22 cellular contexts compared by ENCODE assay signal in genomic region chr1:4698911-4699310, GRCh38. TPM values are rescaled to one million over a fixed set of nuclear protein-coding genes. Genes with fewer than 3 reads are reported as not detected.
"Had no signal": no experiment of that assay in that cellular context is flagged by ENCODE, and none has a peak within 500 bp of the region (broad histone marks: within the 10 kb centered on the region; RNA-seq: fewer than 3 reads in every experiment).

No MANE protein-coding gene starts in this region.

- H3K36me3 ChIP-seq: ascending aorta, MG63 had no signal

- H3K27me3 Mint-ChIP-seq: activated CD8-positive, alpha-beta T cell treated with anti-CD3 and anti-CD28 coated beads for 36 hours; activated naive CD4-positive, alpha-beta T cell treated with anti-CD3 and anti-CD28 coated beads, Interleukin-2, amount 50 U/mL, for 24 hours had no signal

- H3K27me3 ChIP-seq: ascending aorta, MG63 had no signal

- H3K9me3 ChIP-seq: ascending aorta, MG63 had no signal

- H3K27ac ChIP-seq: ascending aorta, KMS-11 had no signal

- H3K9me3 Mint-ChIP-seq: activated CD8-positive, alpha-beta T cell treated with anti-CD3 and anti-CD28 coated beads for 36 hours; activated naive CD4-positive, alpha-beta T cell treated with anti-CD3 and anti-CD28 coated beads, Interleukin-2, amount 50 U/mL, for 24 hours; activated T-cell treated with anti-CD3 and anti-CD28 coated beads, Interleukin-2, amount 50 U/mL, for 72 hours; activated T-helper 2 cell treated with anti-CD3 and anti-CD28 coated beads, Interferon-gamma antibody, Interleukin-2, Interleukin-4, amounts not matched to agents 10 μg/mL and 5 μg/mL and 100 μg/mL, durations not matched to agents 14 hours and 24 hours and 36 hours; T-helper 1 cell treated with Interleukin-12 subunit alpha and Interleukin-12 subunit beta and Interleukin-4 antibody, amounts not matched to agents 30 μg/mL and 1 μg/mL, for 36 hours had no signal

- ATAC-seq: activated CD4-positive, CD25-positive, alpha-beta regulatory T cell treated with anti-CD3 and anti-CD28 coated beads, Interleukin-2, amount 50 U/mL, for 24 hours; activated CD8-positive, alpha-beta T cell treated with anti-CD3 and anti-CD28 coated beads for 36 hours; activated T-cell treated with anti-CD3 and anti-CD28 coated beads, Interleukin-2, amount 50 U/mL, for 72 hours; PC-3 had no signal

- H3K4me3 Mint-ChIP-seq: activated CD8-positive, alpha-beta T cell treated with anti-CD3 and anti-CD28 coated beads for 36 hours; activated naive CD4-positive, alpha-beta T cell treated with anti-CD3 and anti-CD28 coated beads, Interleukin-2, amount 50 U/mL, for 24 hours; activated T-cell treated with anti-CD3 and anti-CD28 coated beads, Interleukin-2, amount 50 U/mL, for 72 hours; T-helper 1 cell treated with Interleukin-12 subunit alpha and Interleukin-12 subunit beta and Interleukin-4 antibody, amounts not matched to agents 30 μg/mL and 1 μg/mL, for 36 hours had no signal

- H3K36me3 Mint-ChIP-seq: activated naive CD4-positive, alpha-beta T cell treated with anti-CD3 and anti-CD28 coated beads, Interleukin-2, amount 50 U/mL, for 24 hours had no signal

- H3K4me1 Mint-ChIP-seq: activated naive CD4-positive, alpha-beta T cell treated with anti-CD3 and anti-CD28 coated beads, Interleukin-2, amount 50 U/mL, for 24 hours had no signal

- H3K4me3 ChIP-seq: ascending aorta, MG63 had no signal

- H3K27ac Mint-ChIP-seq: activated CD8-positive, alpha-beta T cell treated with anti-CD3 and anti-CD28 coated beads for 36 hours; activated naive CD4-positive, alpha-beta T cell treated with anti-CD3 and anti-CD28 coated beads, Interleukin-2, amount 50 U/mL, for 24 hours; activated T-cell treated with anti-CD3 and anti-CD28 coated beads, Interleukin-2, amount 50 U/mL, for 72 hours; activated T-helper 2 cell treated with anti-CD3 and anti-CD28 coated beads, Interferon-gamma antibody, Interleukin-2, Interleukin-4, amounts not matched to agents 10 μg/mL and 5 μg/mL and 100 μg/mL, durations not matched to agents 14 hours and 24 hours and 36 hours; T-helper 1 cell treated with Interleukin-12 subunit alpha and Interleukin-12 subunit beta and Interleukin-4 antibody, amounts not matched to agents 30 μg/mL and 1 μg/mL, for 36 hours had no signal

- DNase-seq: activated CD4-positive, alpha-beta T cell treated with anti-CD3 and anti-CD28 coated beads for 4 hours; activated CD8-positive, alpha-beta memory T cell treated with anti-CD3 and anti-CD28 coated beads, Interleukin-2, amount 50 U/mL, for 4 hours; activated CD8-positive, alpha-beta T cell treated with anti-CD3 and anti-CD28 coated beads for 36 hours; activated gamma-delta T cell treated with Interleukin-2 at 50 U/mL for 16 hours; activated T-cell treated with anti-CD3 and anti-CD28 coated beads, Interleukin-2, amount 50 U/mL, for 72 hours; central memory CD4-positive, alpha-beta T cell; MG63; MV-4-11; NCI-H1092 treated with DMSO at 0.1 percent for 48 hours; NCI-H1417 treated with DMSO at 0.1 percent for 48 hours; NCI-H1694; NCI-H2029; NCI-H510A treated with DMSO at 0.1 percent for 48 hours; PC-3; SHP77 treated with DMSO at 0.1 percent for 48 hours had no signal

RNA-seq across cellular contexts. Expression of gene AJAP1, which starts 44.5 kb away (rescaled TPM):
- total RNA-seq: activated T-helper 2 cell treated with anti-CD3 and anti-CD28 coated beads, Interferon-gamma antibody, Interleukin-2, Interleukin-4, amounts not matched to agents 10 μg/mL and 5 μg/mL and 100 μg/mL, durations not matched to agents 14 hours and 24 hours and 36 hours; PC-3; SK-MEL-5 had no signal
